In genomic region chr4:156578713-156579112, GRCh38 we compare ENCODE assay signal across 16 cellular contexts.
DNase-seq lines count a peak whose midpoint lies in the region; ATAC-seq and TF ChIP-seq lines count a peak whose summit lies in the region.
"Had no signal": no experiment of that assay in that cellular context is flagged by ENCODE, and none has a peak within 500 bp of the region (broad histone marks: within the 10 kb centered on the region; RNA-seq: fewer than 3 reads in every experiment).

No MANE protein-coding gene starts in this region.

- no peak overlapping the region for H3K4me3 ChIP-seq in GM23338
- no peak overlapping the region for H3K4me3 ChIP-seq in PC-3 (ENCODE audit: low read length)
- H3K4me3 ChIP-seq in trophoblast cell (ENCODE audit: low read depth, low read length): no peak overlapping the region
- no peak overlapping the region for H3K4me3 ChIP-seq in heart right ventricle

- no peaks in the 10 kb centered on the region for H3K9me2 ChIP-seq in GM23338 (ENCODE audit: insufficient read depth)
- no peaks in the 10 kb centered on the region for H3K9me2 ChIP-seq in PC-3 (replicated peaks; ENCODE audit: low read length)

- H3F3A ChIP-seq in GM23338 (replicated peaks; ENCODE audit: low read depth) (no peaks in the 10 kb centered on the region), PC-3 (ENCODE audit: low read length, unreplicated experiment) (no peaks in the 10 kb centered on the region)

- BruUV-seq in PC-3 (replicated peaks; lab: Mats Ljungman, UMichigan): no TSS peak

- H2AK5ac ChIP-seq in trophoblast cell (ENCODE audit: low read length): no peak overlapping the region

- no peak overlapping the region for H2BK12ac ChIP-seq in trophoblast cell (ENCODE audit: low read length)

- no peak overlapping the region for H4K91ac ChIP-seq in trophoblast cell (ENCODE audit: low read depth, low read length)

- H2BK120ac ChIP-seq in trophoblast cell (ENCODE audit: insufficient read depth, low read length, poor library complexity): no peak overlapping the region

- peaks cover 3% of the 10 kb centered on the region for H3K27me3 Mint-ChIP-seq in GM23338 (ENCODE audit: insufficient read depth, low read depth, poor library complexity)
- H3K27me3 Mint-ChIP-seq: CD4-positive, alpha-beta memory T cell had no signal

- H3K27ac ChIP-seq in GM23338 (ENCODE audit: low read depth) (no peak overlapping the region), PC-3 (ENCODE audit: low read length) (no peak overlapping the region; the same call in 1 of the 2 replicates), foreskin keratinocyte (no peak overlapping the region), trophoblast cell (ENCODE audit: low read depth, low read length) (peak overlapping the region; percentile 46), heart right ventricle (no peak overlapping the region)
- H3K27ac ChIP-seq: C4-2B had no signal

- peak overlapping the region; percentile 49 for H2AFZ ChIP-seq in GM23338
- 0 out of 2 replicates have a peak overlapping the region, but pooled peaks have one; percentile 53 for H2AFZ ChIP-seq in PC-3 (ENCODE audit: low read length)
- H2AFZ ChIP-seq in trophoblast cell (ENCODE audit: insufficient read depth, low read length, poor library complexity): no peak overlapping the region

- H3K9me3 ChIP-seq in PC-3 (ENCODE audit: low read length): no peaks in the 10 kb centered on the region
- H3K9me3 ChIP-seq in trophoblast cell (ENCODE audit: insufficient read depth, low read depth, low read length): no peaks in the 10 kb centered on the region
- H3K9me3 ChIP-seq in heart right ventricle: no peaks in the 10 kb centered on the region
- H3K9me3 ChIP-seq: BE2C had no signal

- H3K79me1 ChIP-seq in trophoblast cell (ENCODE audit: low read length): no peaks in the 10 kb centered on the region

- no peak overlapping the region for H3K4ac ChIP-seq in trophoblast cell (ENCODE audit: low read depth, low read length)

- H3K79me2 ChIP-seq in GM23338 (replicated peaks; ENCODE audit: insufficient read depth): no peaks in the 10 kb centered on the region
- H3K79me2 ChIP-seq in PC-3 (ENCODE audit: low read length): no peaks in the 10 kb centered on the region
- H3K79me2 ChIP-seq in trophoblast cell (ENCODE audit: control insufficient read depth, insufficient read depth, low read length, poor library complexity): no peaks in the 10 kb centered on the region

- CTCF ChIA-PET in PC-3 (lab: Charles Lee): no interaction called here

- no peaks in the 10 kb centered on the region for H4K20me1 ChIP-seq in GM23338 (replicated peaks; ENCODE audit: insufficient read depth)
- H4K20me1 ChIP-seq in PC-3 (ENCODE audit: low read length): no peaks in the 10 kb centered on the region

- H3K27me3 ChIP-seq in GM23338 (ENCODE audit: insufficient read depth): no peaks in the 10 kb centered on the region
- H3K27me3 ChIP-seq in PC-3 (ENCODE audit: low read length): no peaks in the 10 kb centered on the region
- no peaks in the 10 kb centered on the region for H3K27me3 ChIP-seq in foreskin keratinocyte
- H3K27me3 ChIP-seq in trophoblast cell (ENCODE audit: insufficient read depth, low read length): no peaks in the 10 kb centered on the region
- no peaks in the 10 kb centered on the region for H3K27me3 ChIP-seq in heart right ventricle
- H3K27me3 ChIP-seq: BE2C had no signal

- no peaks in the 10 kb centered on the region for H3K36me3 ChIP-seq in GM23338 (ENCODE audit: insufficient read depth)
- H3K36me3 ChIP-seq in PC-3 (ENCODE audit: low read depth, low read length): no peaks in the 10 kb centered on the region
- H3K36me3 ChIP-seq in trophoblast cell (ENCODE audit: control insufficient read depth in 1 of 2, insufficient read depth in 2 of 2, low read length in 2 of 2): no peaks in the 10 kb centered on the region
- no peaks in the 10 kb centered on the region for H3K36me3 ChIP-seq in heart right ventricle
- H3K36me3 ChIP-seq: BE2C had no signal

- no peak overlapping the region for H3K27ac Mint-ChIP-seq in GM23338
- H3K27ac Mint-ChIP-seq: CD4-positive, alpha-beta memory T cell; H9 had no signal

- no peak overlapping the region for H4K8ac ChIP-seq in trophoblast cell (ENCODE audit: low read depth, low read length)

- ATAC-seq in GM23338 (no peak), PC-3 (no peak), foreskin keratinocyte (peak; percentile 54), heart right ventricle (no peak)
- ATAC-seq: HepG2 had no signal

- no peak for TF ChIP-seq CTCF in GM23338 (conservative IDR thresholded peaks at IDR 0.05; ENCODE audit: low read depth in 2 of 2)
- TF ChIP-seq CTCF in PC-3 (conservative IDR thresholded peaks at IDR 0.05; ENCODE audit: low read depth, low read length): no peak
- no peak for TF ChIP-seq CTCF in foreskin keratinocyte (conservative IDR thresholded peaks at IDR 0.05)
- no peak for TF ChIP-seq CTCF in heart right ventricle (IDR thresholded peaks at IDR 0.05)

- H3K4me3 Mint-ChIP-seq in GM23338: no peak overlapping the region
- H3K4me3 Mint-ChIP-seq: CD4-positive, alpha-beta memory T cell; H9 had no signal

- H3K4me1 ChIP-seq in GM23338 (ENCODE audit: insufficient read depth): no peaks in the 10 kb centered on the region
- peaks cover 32% of the 10 kb centered on the region for H3K4me1 ChIP-seq in PC-3 (ENCODE audit: insufficient read depth, low read length)
- peaks cover 14% of the 10 kb centered on the region for H3K4me1 ChIP-seq in foreskin keratinocyte
- H3K4me1 ChIP-seq in trophoblast cell (ENCODE audit: control insufficient read depth in 1 of 2, insufficient read depth in 2 of 2, low read length in 2 of 2): peaks cover 0 to 2% of the 10 kb centered on the region in 2 experiments
- H3K4me1 ChIP-seq in heart right ventricle: no peaks in the 10 kb centered on the region
- H3K4me1 ChIP-seq: BE2C had no signal

- H3K18ac ChIP-seq in trophoblast cell (ENCODE audit: low read length): no peak overlapping the region

- POLR2A ChIA-PET in PC-3 (lab: Charles Lee; ENCODE audit: unreplicated experiment): no interaction called here

- no peaks in the 10 kb centered on the region for H3K36me3 Mint-ChIP-seq in GM23338 (ENCODE audit: low read depth)
- H3K36me3 Mint-ChIP-seq: CD4-positive, alpha-beta memory T cell had no signal

- no peak overlapping the region for H3K14ac ChIP-seq in trophoblast cell (ENCODE audit: low read length)

- no peaks in the 10 kb centered on the region for H3K9me3 Mint-ChIP-seq in GM23338
- H3K9me3 Mint-ChIP-seq: H9 had no signal

- DNase-seq in GM23338 (ENCODE audit: low spot score): no peak
- peak; percentile 16 for DNase-seq in PC-3
- DNase-seq in foreskin keratinocyte: no peak
- no peak for DNase-seq in trophoblast cell
- DNase-seq in heart right ventricle: no peak
- DNase-seq in HuH-7 (ENCODE audit: low spot score): no peak
- no peak for DNase-seq in hepatic stellate cell (ENCODE audit: low spot score)
- DNase-seq: BE2C; CD4-positive, alpha-beta memory T cell; DMS153; DMS79 treated with DMSO at 0.1 percent for 48 hours; EL; GOT3; H9 had no signal

- no peak overlapping the region for H4K12ac ChIP-seq in trophoblast cell (ENCODE audit: low read depth, low read length)

- intact Hi-C loops in PC-3 (cut with micrococcal nuclease) (loop anchor here (10.0 kb wide), 1 partner anchor 196 kb away; no protein-coding TSS in a partner anchor), heart right ventricle (cut with DNase I) (no loop called here)

- no peak overlapping the region for H3K23ac ChIP-seq in trophoblast cell (ENCODE audit: low read length)

- H3K4me2 ChIP-seq in GM23338: no peak overlapping the region
- 0 out of 2 replicates have a peak overlapping the region, but pooled peaks have one; percentile 14 for H3K4me2 ChIP-seq in PC-3 (ENCODE audit: low read length)
- no peak overlapping the region for H3K4me2 ChIP-seq in trophoblast cell (ENCODE audit: low read length)

- H3K4me1 Mint-ChIP-seq in GM23338: no peaks in the 10 kb centered on the region
- H3K4me1 Mint-ChIP-seq: CD4-positive, alpha-beta memory T cell had no signal

- H3K9ac ChIP-seq in PC-3 (ENCODE audit: low read length) (no peak overlapping the region), trophoblast cell (ENCODE audit: low read length) (no peak overlapping the region)

- H2BK5ac ChIP-seq in trophoblast cell (ENCODE audit: low read depth, low read length, poor library complexity): no peak overlapping the region

TF ChIP-seq in GM23338, 12 proteins besides CTCF, POLR2A, EP300 and RAD21:
- TF ChIP-seq POLR2AphosphoS5 (IDR thresholded peaks at IDR 0.05; ENCODE audit: low read depth): no peak
- no peak for TF ChIP-seq EZH2 (IDR thresholded peaks at IDR 0.05; ENCODE audit: low read depth, unreplicated experiment)
